ENCODE assay signal across 1 cellular context in genomic region chr12:49967042-49967776, GRCh38.
TF ChIP-seq lines count a peak whose summit lies in the region.

No MANE protein-coding gene starts in this region.

TF ChIP-seq in Ishikawa, 13 proteins besides CTCF, POLR2A, EP300 and RAD21 (continued from another document):
- TF ChIP-seq REST (IDR thresholded peaks at IDR 0.05; ENCODE audit: low read depth), result no peak
TF ChIP-seq in Ishikawa: peak in this region for 5.
